Comparison of ENCODE assay signal across 1 cellular context in the genomic region with DNA sequence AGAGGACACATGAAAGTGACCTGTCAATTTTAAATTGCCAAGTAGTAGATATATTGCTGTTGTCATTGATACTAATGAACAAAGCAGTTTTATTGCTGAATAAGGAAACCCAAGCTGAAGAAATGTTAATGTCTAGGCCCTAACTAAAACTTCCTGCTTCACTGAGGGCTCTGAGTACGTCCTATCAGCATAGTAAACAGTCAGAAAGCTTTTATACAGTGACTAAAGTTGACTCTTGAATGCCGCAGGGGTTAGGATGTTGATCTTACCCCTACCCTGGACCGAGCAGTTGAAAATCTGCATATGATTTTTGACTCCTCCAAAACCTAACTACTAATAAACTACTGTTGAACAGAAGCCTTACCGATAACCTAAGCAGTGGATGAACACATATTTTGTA.
TF ChIP-seq lines count a peak whose summit lies in the region.

No MANE protein-coding gene starts in this region.

TF ChIP-seq in neural cell, 6 proteins besides CTCF, POLR2A, EP300 and RAD21 (continued from another document):
- TF ChIP-seq REST (IDR thresholded peaks at IDR 0.05; ENCODE audit: borderline replicate concordance) = no peak
- no peak for TF ChIP-seq POLR2AphosphoS5 (IDR thresholded peaks at IDR 0.05)
